ENCODE assay signal across 8 cellular contexts in the genomic region with DNA sequence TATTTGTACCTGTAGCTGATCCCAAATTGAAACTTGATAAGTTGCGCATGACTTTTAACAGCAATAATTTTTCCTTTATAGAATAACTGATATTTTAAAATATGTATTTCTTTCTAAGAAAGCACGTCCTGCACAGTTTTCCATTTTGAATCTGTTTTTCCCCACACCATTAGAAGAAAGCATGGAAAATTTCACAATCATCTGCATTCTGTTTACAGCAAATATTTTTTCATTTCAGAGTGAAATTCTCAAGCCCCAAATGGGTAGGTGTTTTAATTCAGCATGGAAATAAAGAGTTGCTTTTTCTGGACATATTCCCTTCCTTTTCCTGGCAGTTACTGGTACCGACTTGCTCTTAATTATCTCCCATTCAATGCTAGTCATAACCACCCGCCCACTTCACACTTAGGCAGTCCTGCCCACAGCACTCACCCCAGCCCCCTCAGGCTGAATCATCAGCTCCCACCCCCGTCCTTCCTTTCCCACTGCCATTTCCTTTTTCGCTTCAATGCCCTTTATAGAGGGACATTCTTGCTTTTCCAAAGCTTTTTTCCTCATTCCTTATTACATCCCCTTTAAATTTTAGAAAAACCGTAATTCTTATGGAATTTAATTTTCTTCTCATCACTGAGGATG.
A peak's percentile ranks its signal among the peaks of the same experiment; 100 is the strongest.
DNase-seq lines count a peak whose midpoint lies in the region; ATAC-seq and TF ChIP-seq lines count a peak whose summit lies in the region.

No MANE protein-coding gene starts in this region.

- H3K4me1 ChIP-seq in mammary epithelial cell (ENCODE audit: insufficient read depth, low read length) = peaks cover 29% of the 10 kb centered on the region
- H3K4me1 ChIP-seq in lung (ENCODE audit: control insufficient read depth in 2 of 2, insufficient read depth in 2 of 2, low read length in 2 of 2) = peaks cover 2 to 10% of the 10 kb centered on the region in 2 donors
- peaks cover 35 to 49% of the 10 kb centered on the region in 2 donors for H3K4me1 ChIP-seq in thyroid gland

- H3K4me2 ChIP-seq in mammary epithelial cell (ENCODE audit: insufficient read depth, low read depth, low read length) = peak overlapping the region; percentile 77

- no peaks in the 10 kb centered on the region for H3K79me2 ChIP-seq in mammary epithelial cell (ENCODE audit: insufficient read depth, low read length)

- H3K27me3 ChIP-seq in mammary epithelial cell (ENCODE audit: insufficient read depth, low read length) = no peaks in the 10 kb centered on the region
- H3K27me3 ChIP-seq in lung (ENCODE audit: control insufficient read depth, insufficient read depth) = no peaks in the 10 kb centered on the region
- H3K27me3 ChIP-seq in thyroid gland = no peaks in the 10 kb centered on the region

- no peaks in the 10 kb centered on the region for H4K20me1 ChIP-seq in mammary epithelial cell (ENCODE audit: insufficient read depth, low read length)

- intact Hi-C loops in mammary epithelial cell (cut with micrococcal nuclease) (no loop called here), thyroid gland (cut with DNase I) (no loop called here)

- no peaks in the 10 kb centered on the region for H3K36me3 ChIP-seq in mammary epithelial cell (ENCODE audit: insufficient read depth, low read length)
- no peaks in the 10 kb centered on the region for H3K36me3 ChIP-seq in lung (ENCODE audit: control insufficient read depth in 2 of 2, insufficient read depth in 2 of 2, low read length in 2 of 2)
- H3K36me3 ChIP-seq in thyroid gland = no peaks in the 10 kb centered on the region

- H3K9ac ChIP-seq in mammary epithelial cell (ENCODE audit: insufficient read depth, low read length) = no peak overlapping the region

- no peak for TF ChIP-seq POLR2A in thyroid gland (IDR thresholded peaks at IDR 0.05)

- in situ Hi-C loops in mammary epithelial cell (cut with MboI; ENCODE audit: low sequenced_read_pairs in 2 of 2) = loop anchor here in 1 of 2 donors (10.0 kb wide), 1 partner anchor 407 kb away; no protein-coding TSS in a partner anchor

- peak; percentile 68 for ATAC-seq in lung (ENCODE audit: insufficient read depth, low FRiP score)
- ATAC-seq in GM21717 (IDR thresholded peaks at IDR 0.05; ENCODE audit: unreplicated experiment) = no peak

- H2AFZ ChIP-seq in mammary epithelial cell (ENCODE audit: low read depth, low read length) = peak overlapping the region; percentile 68

- DNase-seq in COLO829 (ENCODE audit: low spot score) (peak; percentile 57), NCI-H69 (lab: John Stamatoyannopoulos, UW) (peak; percentile 91), mammary epithelial cell (peak; percentile 71), lung (ENCODE audit: low spot score) (peak; percentile 43), thyroid gland (peak; percentile 51 to 52), NOMO-1 (lab: John Stamatoyannopoulos, UW; ENCODE audit: unreplicated experiment in 2 of 2) (no peak), cerebellar cortex (ENCODE audit: low spot score) (no peak)

- TF ChIP-seq CTCF in mammary epithelial cell (conservative IDR thresholded peaks at IDR 0.05 in 1 of 2, IDR thresholded peaks at IDR 0.05 in 1 of 2; ENCODE audit: extremely low read depth in 1 of 2, insufficient read depth in 1 of 2, low read depth in 1 of 2, low read length in 2 of 2) (no peak), lung (IDR thresholded peaks at IDR 0.05; ENCODE audit: control extremely low read depth, extremely low read depth) (no peak), thyroid gland (IDR thresholded peaks at IDR 0.05) (no peak)

- no TSS peak for BruUV-seq in mammary epithelial cell (replicated peaks; lab: Mats Ljungman, UMichigan)

- WGBS in mammary epithelial cell (ENCODE audit: low coverage, missing lambda C conversion rate) = 14% methylated on average over 7 of the region's 7 CpGs
- WGBS in lung, 2 donors = 43 to 53% methylated on average over 7 of the region's 7 CpGs
- WGBS in thyroid gland, 2 donors = 43 to 55% methylated on average over 7 of the region's 7 CpGs

- CTCF ChIA-PET in mammary epithelial cell (lab: Charles Lee; ENCODE audit: low non-redundant PET) = no interaction called here

- H3K4me3 ChIP-seq in mammary epithelial cell (replicated peaks in 1 of 3; ENCODE audit: insufficient read depth in 1 of 3, low read depth in 2 of 3, low read length in 3 of 3) (peak overlapping the region in 1 of 3 experiments; percentile 11), lung (no peak overlapping the region), thyroid gland (replicated peaks in 1 of 3) (no peak overlapping the region)

- dilution Hi-C loops in mammary epithelial cell (cut with HindIII; ENCODE audit: low sequenced_read_pairs) = loop anchor here (5.0 kb wide), 1 partner anchor 69 kb away; no protein-coding TSS in a partner anchor

- H3K27ac ChIP-seq in mammary epithelial cell (ENCODE audit: insufficient read depth, low read depth, low read length) = peak overlapping the region; percentile 37
- H3K27ac ChIP-seq in lung (ENCODE audit: low read depth in 1 of 2, low read length in 1 of 2) = no peak overlapping the region
- peak overlapping the region in 2 of 3 donors; percentile 16 to 48 for H3K27ac ChIP-seq in thyroid gland

- no peaks in the 10 kb centered on the region for H3K9me3 ChIP-seq in mammary epithelial cell (replicated peaks; ENCODE audit: insufficient read depth, low read length)
- peaks cover 0 to 2% of the 10 kb centered on the region in 2 donors for H3K9me3 ChIP-seq in lung (ENCODE audit: control insufficient read depth in 2 of 2, insufficient read depth in 1 of 2, low read length in 1 of 2)
- no peaks in the 10 kb centered on the region for H3K9me3 ChIP-seq in thyroid gland

Comparison
In these comparisons a context has a peak if more than half of its experiments do, and no peak if none do; other contexts are left out.
1. DNase-seq: peak in COLO829 (single experiment), NCI-H69 (single experiment), mammary epithelial cell (single experiment), lung (single experiment) and thyroid gland (2 of 2); none in NOMO-1 (0 of 2) and cerebellar cortex (single experiment).
2. H3K27ac ChIP-seq: peak in mammary epithelial cell (single experiment) and thyroid gland (2 of 3); none in lung (0 of 2).